Comparison of ENCODE assay signal across 20 cellular contexts in the genomic region with DNA sequence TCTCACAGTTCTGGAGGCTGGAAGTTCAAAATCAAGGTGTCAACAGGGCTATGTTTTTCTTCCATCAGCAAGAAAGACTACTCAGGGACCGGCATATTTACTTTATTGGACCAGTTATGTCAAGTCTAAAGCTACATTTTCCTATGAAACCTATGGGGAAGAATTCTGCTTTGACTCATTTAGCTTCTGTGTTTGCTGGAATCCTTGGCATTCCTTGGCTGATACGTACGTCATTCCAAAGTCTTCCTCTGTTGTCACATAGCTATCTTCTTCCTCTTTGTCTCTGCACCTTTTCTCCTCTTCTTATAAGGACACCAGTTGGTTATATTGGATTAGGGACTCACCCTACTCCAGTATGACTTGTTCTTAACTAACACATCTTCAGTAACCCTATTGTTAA.
A peak's percentile ranks its signal among the peaks of the same experiment; 100 is the strongest.
DNase-seq lines count a peak whose midpoint lies in the region; ATAC-seq, FAIRE-seq and TF ChIP-seq lines count a peak whose summit lies in the region.
"Had no signal": no experiment of that assay in that cellular context is flagged by ENCODE, and none has a peak within 500 bp of the region (broad histone marks: within the 10 kb centered on the region; RNA-seq: fewer than 3 reads in every experiment).

No MANE protein-coding gene starts in this region.

- H3K27ac ChIP-seq in GM23248 (no peak overlapping the region), thyroid gland (no peak overlapping the region), lower lobe of right lung (no peak overlapping the region), Karpas-422 (ENCODE audit: low read length) (no peak overlapping the region)
- H3K27ac ChIP-seq: Peyer's patch had no signal

- ATAC-seq in lower lobe of right lung = no peak
- ATAC-seq: HCT116 had no signal

- no peak for TF ChIP-seq POLR2A in thyroid gland (IDR thresholded peaks at IDR 0.05)

- no peaks in the 10 kb centered on the region for H3K9me2 ChIP-seq in GM23248 (ENCODE audit: insufficient read depth)
- no peaks in the 10 kb centered on the region for H3K9me2 ChIP-seq in Karpas-422 (replicated peaks; ENCODE audit: insufficient read depth, low read length)

- H3K4me3 ChIP-seq in GM23248 (no peak overlapping the region), thyroid gland (replicated peaks in 1 of 3) (no peak overlapping the region), lower lobe of right lung (no peak overlapping the region), Karpas-422 (ENCODE audit: low read length) (no peak overlapping the region)
- H3K4me3 ChIP-seq: MG63, Peyer's patch had no signal

- H3K4me1 ChIP-seq in GM23248 (ENCODE audit: insufficient read depth) (no peaks in the 10 kb centered on the region), thyroid gland (no peaks in the 10 kb centered on the region), lower lobe of right lung (no peaks in the 10 kb centered on the region), Karpas-422 (ENCODE audit: low read length) (peaks cover 14% of the 10 kb centered on the region)
- H3K4me1 ChIP-seq: Peyer's patch had no signal

- no peaks in the 10 kb centered on the region for H3F3A ChIP-seq in GM23248 (ENCODE audit: insufficient read depth)

- in situ Hi-C loops in GM23248 (cut with MboI) = no loop called here

- H3K4me2 ChIP-seq in GM23248 (ENCODE audit: unreplicated experiment) (no peak overlapping the region), Karpas-422 (ENCODE audit: low read depth, low read length, poor library complexity, severe bottlenecking) (no peak overlapping the region)

- H3K79me2 ChIP-seq in GM23248 (ENCODE audit: insufficient read depth) (no peaks in the 10 kb centered on the region), Karpas-422 (ENCODE audit: low read length) (no peaks in the 10 kb centered on the region)

- FAIRE-seq in urothelium cell line (lab: Jason Lieb, UNC) = peak; percentile 30
- FAIRE-seq: GM12891 had no signal

- H4K20me1 ChIP-seq in GM23248 (ENCODE audit: insufficient read depth) (no peaks in the 10 kb centered on the region; the same call in 1 of the 2 replicates), Karpas-422 (ENCODE audit: insufficient read depth, low read depth, low read length) (no peaks in the 10 kb centered on the region)

- H3K27me3 ChIP-seq in GM23248 (replicated peaks; ENCODE audit: insufficient read depth) (no peaks in the 10 kb centered on the region), thyroid gland (no peaks in the 10 kb centered on the region), lower lobe of right lung (ENCODE audit: low read depth) (no peaks in the 10 kb centered on the region), Karpas-422 (ENCODE audit: low read length) (no peaks in the 10 kb centered on the region)
- H3K27me3 ChIP-seq: MG63, Peyer's patch had no signal

- 34 to 52% methylated on average over 3 of the region's 3 CpGs for WGBS in GM23248 (ENCODE audit: low coverage in 1 of 2, low lambda C conversion rate in 2 of 2, missing lambda C conversion rate in 2 of 2), 2 experiments
- WGBS in thyroid gland, 2 donors = 87 to 89% methylated on average over 3 of the region's 3 CpGs

- DNase-seq in GM23248 (peak; percentile 1), NCI-H226 (peak; percentile 2), iris pigment epithelial cell (ENCODE audit: low read depth) (peak; percentile 5), urothelium cell line (ENCODE audit: low spot score) (peak; percentile 23), thyroid gland (no peak), lower lobe of right lung (no peak), Karpas-422 (no peak)
- DNase-seq: CD4-positive, CD25-positive, alpha-beta regulatory T cell; DMS79; GOT3; MG63; NCI-H1417; NCI-H1694 treated with DMSO at 0.1 percent for 48 hours; NCI-H2081 treated with DMSO at 0.1 percent for 48 hours; NCI-H2171 treated with DMSO at 0.1 percent for 48 hours; NCI-H446; NCI-H526; Peyer's patch had no signal

- H3K9me3 ChIP-seq in GM23248 (ENCODE audit: low read depth) = no peaks in the 10 kb centered on the region
- no peaks in the 10 kb centered on the region for H3K9me3 ChIP-seq in thyroid gland
- no peaks in the 10 kb centered on the region for H3K9me3 ChIP-seq in lower lobe of right lung
- no peaks in the 10 kb centered on the region for H3K9me3 ChIP-seq in Karpas-422 (ENCODE audit: low read length)
- H3K9me3 ChIP-seq: MG63, Peyer's patch had no signal

- no peaks in the 10 kb centered on the region for H3K36me3 ChIP-seq in GM23248 (ENCODE audit: low read depth)
- H3K36me3 ChIP-seq in thyroid gland = no peaks in the 10 kb centered on the region
- H3K36me3 ChIP-seq in lower lobe of right lung = no peaks in the 10 kb centered on the region
- H3K36me3 ChIP-seq in Karpas-422 (ENCODE audit: insufficient read depth, low read length) = no peaks in the 10 kb centered on the region
- H3K36me3 ChIP-seq: MG63, Peyer's patch had no signal

- H2AFZ ChIP-seq in GM23248 = no peak overlapping the region
- no peak overlapping the region for H2AFZ ChIP-seq in Karpas-422 (ENCODE audit: low read length)

- no peak overlapping the region for H3K9ac ChIP-seq in GM23248
- no peak overlapping the region for H3K9ac ChIP-seq in Karpas-422 (ENCODE audit: low read length)

- TF ChIP-seq CTCF in thyroid gland (IDR thresholded peaks at IDR 0.05) (no peak), lower lobe of right lung (IDR thresholded peaks at IDR 0.05) (no peak)

- intact Hi-C loops in thyroid gland (cut with DNase I) = no loop called here
- intact Hi-C loops in lower lobe of right lung (cut with DNase I) = no loop called here

Comparison
In these comparisons a context has a peak if more than half of its experiments do, and no peak if none do; other contexts are left out.
1. DNase-seq: peak in GM23248 (single experiment), NCI-H226 (single experiment), iris pigment epithelial cell (single experiment) and urothelium cell line (single experiment); none in thyroid gland (0 of 2), lower lobe of right lung (single experiment) and Karpas-422 (single experiment).